In the genomic region with DNA sequence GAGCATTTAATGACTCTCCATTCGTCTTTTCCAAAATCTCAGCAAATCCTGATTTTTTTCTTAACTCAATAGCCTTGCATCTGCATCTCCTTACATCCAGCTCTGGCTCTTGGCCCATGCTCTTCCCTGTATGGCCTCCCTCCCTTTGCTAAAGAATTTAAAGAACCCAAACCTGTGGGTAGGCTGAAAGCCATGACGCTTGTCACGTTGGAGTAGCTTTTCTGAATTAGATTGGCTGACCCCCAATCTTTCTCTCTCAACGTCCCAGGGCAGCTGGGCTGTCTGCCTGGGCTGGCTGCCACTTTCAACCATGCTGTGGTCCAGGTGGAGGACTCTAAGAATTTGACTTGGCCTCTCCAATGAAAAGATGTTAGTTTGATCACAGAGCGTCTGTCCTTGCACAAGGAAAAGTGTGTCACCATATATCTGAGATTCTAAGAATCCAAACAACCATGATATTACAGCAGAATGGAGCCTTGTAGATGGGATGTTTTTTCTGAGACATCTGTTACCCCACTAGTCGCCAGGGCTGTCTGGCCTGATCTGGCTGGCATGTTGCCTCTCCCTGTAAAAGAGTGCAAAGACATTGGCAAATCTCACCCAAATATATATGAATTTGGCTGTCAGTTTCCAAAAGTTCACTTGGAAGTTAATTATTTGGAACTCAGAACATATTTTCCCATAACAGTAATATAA, we compare ENCODE assay signal across 15 cellular contexts. TPM values are rescaled to one million over a fixed set of nuclear protein-coding genes. Genes with fewer than 3 reads are reported as not detected.
DNase-seq lines count a peak whose midpoint lies in the region; ATAC-seq and TF ChIP-seq lines count a peak whose summit lies in the region.
"Had no signal": no experiment of that assay in that cellular context is flagged by ENCODE, and none has a peak within 500 bp of the region (broad histone marks: within the 10 kb centered on the region; RNA-seq: fewer than 3 reads in every experiment).

No MANE protein-coding gene starts in this region.

- H3K9me3 ChIP-seq in DND-41 (ENCODE audit: insufficient read depth, low read length, severe bottlenecking) (no peaks in the 10 kb centered on the region), trophoblast cell (ENCODE audit: insufficient read depth, low read depth, low read length) (no peaks in the 10 kb centered on the region)
- H3K9me3 ChIP-seq: BLaER1, Peyer's patch had no signal

- H3K4ac ChIP-seq in trophoblast cell (ENCODE audit: low read depth, low read length), result no peak overlapping the region

- no peaks in the 10 kb centered on the region for H3K36me3 ChIP-seq in DND-41 (ENCODE audit: insufficient read depth, low read length)
- H3K36me3 ChIP-seq in trophoblast cell (ENCODE audit: control insufficient read depth in 1 of 2, insufficient read depth in 2 of 2, low read length in 2 of 2), result no peaks in the 10 kb centered on the region
- H3K36me3 ChIP-seq: BLaER1, Peyer's patch had no signal

- H4K91ac ChIP-seq in trophoblast cell (ENCODE audit: low read depth, low read length), result peak overlapping the region; percentile 23

- peak overlapping the region; percentile 29 for H3K14ac ChIP-seq in trophoblast cell (ENCODE audit: low read length)

- no peak overlapping the region for H3K4me3 ChIP-seq in DND-41 (ENCODE audit: low read depth in 1 of 2, low read length in 2 of 2)
- no peak overlapping the region for H3K4me3 ChIP-seq in epithelial cell of esophagus (ENCODE audit: low read length)
- no peak overlapping the region for H3K4me3 ChIP-seq in trophoblast cell (ENCODE audit: low read depth, low read length)
- H3K4me3 ChIP-seq: BLaER1, Peyer's patch, SK-N-MC had no signal

- no peak overlapping the region for H3K23ac ChIP-seq in trophoblast cell (ENCODE audit: low read length)

- H2AFZ ChIP-seq in DND-41 (ENCODE audit: low read depth, low read length) (peak overlapping the region; percentile 20; the same call in 1 of the 2 replicates), trophoblast cell (ENCODE audit: insufficient read depth, low read length, poor library complexity) (no peak overlapping the region)

- peak overlapping the region; percentile 65 for H2BK120ac ChIP-seq in trophoblast cell (ENCODE audit: insufficient read depth, low read length, poor library complexity)

- H4K20me1 ChIP-seq in DND-41 (ENCODE audit: insufficient read depth, low read length), result no peaks in the 10 kb centered on the region
- H4K20me1 ChIP-seq: BLaER1 had no signal

- H3K79me1 ChIP-seq in trophoblast cell (ENCODE audit: low read length), result peaks cover 9% of the 10 kb centered on the region

- no peaks in the 10 kb centered on the region for H3K4me1 ChIP-seq in DND-41 (ENCODE audit: insufficient read depth, low read length)
- H3K4me1 ChIP-seq in trophoblast cell (ENCODE audit: control insufficient read depth in 1 of 2, insufficient read depth in 2 of 2, low read length in 2 of 2), result peaks cover 9 to 10% of the 10 kb centered on the region in 2 experiments
- H3K4me1 ChIP-seq: Peyer's patch had no signal

- WGBS in trophoblast cell (ENCODE audit: extremely low coverage, insufficient coverage, insufficient read length), result no CpG with 5 or more reads among the region's 6 CpGs

- H2BK12ac ChIP-seq in trophoblast cell (ENCODE audit: low read length), result peak overlapping the region; percentile 86

- no peak overlapping the region for H4K12ac ChIP-seq in trophoblast cell (ENCODE audit: low read depth, low read length)

- no peaks in the 10 kb centered on the region for H3K79me2 ChIP-seq in DND-41 (ENCODE audit: insufficient read depth, low read length)
- H3K79me2 ChIP-seq in trophoblast cell (ENCODE audit: control insufficient read depth, insufficient read depth, low read length, poor library complexity), result no peaks in the 10 kb centered on the region

- H2AK5ac ChIP-seq in trophoblast cell (ENCODE audit: low read length), result peak overlapping the region; percentile 11

- H3K27ac ChIP-seq in DND-41 (ENCODE audit: low read length) (no peak overlapping the region), trophoblast cell (ENCODE audit: low read depth, low read length) (peak overlapping the region; percentile 2)
- H3K27ac ChIP-seq: BLaER1, Peyer's patch, SK-N-MC had no signal

- DNase-seq in DND-41 (no peak), NCI-H446 treated with DMSO at 0.1 percent for 48 hours (lab: John Stamatoyannopoulos, UW) (peak; percentile 98), epithelial cell of esophagus (ENCODE audit: low read depth) (peak; percentile 32), trophoblast cell (peak; percentile 55 to 76), DMS79 treated with DMSO at 0.1 percent for 48 hours (lab: John Stamatoyannopoulos, UW) (no peak)
- DNase-seq: CD8-positive, alpha-beta T cell; NCI-H1417; NCI-H2029; NCI-H524 treated with DMSO at 0.1 percent for 48 hours; Peyer's patch; Right ventricle myocardium superior had no signal

- peak overlapping the region; percentile 16 for H3K18ac ChIP-seq in trophoblast cell (ENCODE audit: low read length)

- H4K8ac ChIP-seq in trophoblast cell (ENCODE audit: low read depth, low read length), result no peak overlapping the region

- no peak for TF ChIP-seq CTCF in DND-41 (IDR thresholded peaks at IDR 0.05; ENCODE audit: borderline replicate concordance, extremely low read depth, low read length, poor library complexity, severe bottlenecking)
- TF ChIP-seq CTCF in epithelial cell of esophagus (IDR thresholded peaks at IDR 0.05; ENCODE audit: insufficient read depth, low read depth, low read length, missing control alignments), result no peak

- H3K9ac ChIP-seq in DND-41 (ENCODE audit: low read depth, low read length) (no peak overlapping the region), trophoblast cell (ENCODE audit: low read length) (no peak overlapping the region)
- H3K9ac ChIP-seq: BLaER1 had no signal

- peak overlapping the region; percentile 52 for H2BK5ac ChIP-seq in trophoblast cell (ENCODE audit: low read depth, low read length, poor library complexity)

- no peak overlapping the region for H3K4me2 ChIP-seq in DND-41 (ENCODE audit: insufficient read depth, low read length)
- H3K4me2 ChIP-seq in trophoblast cell (ENCODE audit: low read length), result no peak overlapping the region
- H3K4me2 ChIP-seq: BLaER1 had no signal

- ATAC-seq in DND-41 (ENCODE audit: insufficient read depth, low read depth) (no peak), HG02763 (IDR thresholded peaks at IDR 0.05; ENCODE audit: unreplicated experiment) (no peak), GM21526 (IDR thresholded peaks at IDR 0.05; ENCODE audit: low FRiP score, unreplicated experiment) (no peak)
- ATAC-seq: CD8-positive, alpha-beta T cell had no signal

- H3K27me3 ChIP-seq in DND-41 (ENCODE audit: insufficient read depth, low read length, poor library complexity) (no peaks in the 10 kb centered on the region), trophoblast cell (ENCODE audit: insufficient read depth, low read length) (no peaks in the 10 kb centered on the region)
- H3K27me3 ChIP-seq: BLaER1, Peyer's patch had no signal

RNA-seq across cellular contexts. Expression of gene IGSF3, which starts 6.5 kb away (rescaled TPM):
- polyA plus RNA-seq in trophoblast cell (2013), result 74.5 and 75.3 TPM in 2 replicates

Comparison
In these comparisons a context has a peak if more than half of its experiments do, and no peak if none do; other contexts are left out.
1. DNase-seq: peak in NCI-H446 treated with DMSO at 0.1 percent for 48 hours (single experiment), epithelial cell of esophagus (single experiment) and trophoblast cell (2 of 2); none in DND-41 (single experiment) and DMS79 treated with DMSO at 0.1 percent for 48 hours (single experiment).